In genomic region chr7:95529701-95530100, GRCh38 we compare ENCODE assay signal across 26 cellular contexts.
"Had no signal": no experiment of that assay in that cellular context is flagged by ENCODE, and none has a peak within 500 bp of the region (broad histone marks: within the 10 kb centered on the region; RNA-seq: fewer than 3 reads in every experiment).

No MANE protein-coding gene starts in this region.

- H3K4me3 Mint-ChIP-seq: activated CD4-positive, alpha-beta memory T cell treated with anti-CD3 and anti-CD28 coated beads for 36 hours; activated CD4-positive, alpha-beta T cell treated with anti-CD3 and anti-CD28 coated beads, Interleukin-2, amount 10 ng/mL, durations not matched to agents 7 days and 5 days; activated naive CD8-positive, alpha-beta T cell treated with anti-CD3 and anti-CD28 coated beads, Interleukin-2, amount 50 U/mL, for 24 hours; activated T-cell treated with anti-CD3 and anti-CD28 coated beads, Interleukin-2, amount 50 U/mL, for 4 hours had no signal

- H3K4me1 Mint-ChIP-seq: activated CD4-positive, alpha-beta T cell treated with anti-CD3 and anti-CD28 coated beads, Interleukin-2, amount 10 ng/mL, durations not matched to agents 7 days and 5 days; activated naive CD8-positive, alpha-beta T cell treated with anti-CD3 and anti-CD28 coated beads, Interleukin-2, amount 50 U/mL, for 24 hours had no signal

- H3K9me3 Mint-ChIP-seq: activated CD4-positive, alpha-beta memory T cell treated with anti-CD3 and anti-CD28 coated beads for 36 hours; activated CD4-positive, alpha-beta T cell treated with anti-CD3 and anti-CD28 coated beads, Interleukin-2, amount 10 ng/mL, durations not matched to agents 7 days and 5 days; activated naive CD4-positive, alpha-beta T cell treated with anti-CD3 and anti-CD28 coated beads, Interleukin-2, amount 50 U/mL, for 72 hours; activated naive CD8-positive, alpha-beta T cell treated with anti-CD3 and anti-CD28 coated beads, Interleukin-2, amount 50 U/mL, for 24 hours; activated T-cell treated with anti-CD3 and anti-CD28 coated beads, Interleukin-2, amount 50 U/mL, for 4 hours had no signal

- DNase-seq: activated CD4-positive, alpha-beta memory T cell treated with anti-CD3 and anti-CD28 coated beads for 36 hours; activated CD4-positive, alpha-beta T cell treated with anti-CD3 and anti-CD28 coated beads, Interleukin-2, amount 10 ng/mL, durations not matched to agents 7 days and 5 days; activated CD4-positive, CD25-positive, alpha-beta regulatory T cell; activated CD8-positive, alpha-beta memory T cell treated with anti-CD3 and anti-CD28 coated beads for 24 hours; activated effector memory CD4-positive, alpha-beta T cell treated with anti-CD3 and anti-CD28 coated beads, Interleukin-2, amount 50 U/mL, for 16 hours; activated naive CD4-positive, alpha-beta T cell treated with Interleukin-2 at 50 U/mL for 16 hours; activated naive CD8-positive, alpha-beta T cell treated with anti-CD3 and anti-CD28 coated beads, Interleukin-2, amount 50 U/mL, for 24 hours; activated T-cell treated with anti-CD3 and anti-CD28 coated beads, Interleukin-2, amount 50 U/mL, for 4 hours; amniotic stem cell; body of pancreas; MG63; MV-4-11; NCI-H1105; NCI-H1436; NCI-H1930; NCI-H345; NCI-H524 treated with DMSO at 0.1 percent for 48 hours; NCI-H774; NK-92 treated with Interleukin-12 subunit alpha and Interleukin-12 subunit beta, amount 100 ng/mL, for 24 hours; OCI-M1; Peyer's patch; Right ventricle myocardium superior; SJCRH30; SK-N-SH; T-helper 1 cell had no signal

- ATAC-seq: activated naive CD4-positive, alpha-beta T cell treated with anti-CD3 and anti-CD28 coated beads, Interleukin-2, amount 50 U/mL, for 72 hours; activated naive CD8-positive, alpha-beta T cell treated with anti-CD3 and anti-CD28 coated beads, Interleukin-2, amount 50 U/mL, for 24 hours; activated T-cell treated with anti-CD3 and anti-CD28 coated beads, Interleukin-2, amount 50 U/mL, for 4 hours; body of pancreas had no signal

- H3K27ac Mint-ChIP-seq: activated CD4-positive, alpha-beta memory T cell treated with anti-CD3 and anti-CD28 coated beads for 36 hours; activated CD4-positive, alpha-beta T cell treated with anti-CD3 and anti-CD28 coated beads, Interleukin-2, amount 10 ng/mL, durations not matched to agents 7 days and 5 days; activated naive CD4-positive, alpha-beta T cell treated with anti-CD3 and anti-CD28 coated beads, Interleukin-2, amount 50 U/mL, for 72 hours; activated naive CD8-positive, alpha-beta T cell treated with anti-CD3 and anti-CD28 coated beads, Interleukin-2, amount 50 U/mL, for 24 hours had no signal
